19 cellular contexts compared by ENCODE assay signal in the genomic region with DNA sequence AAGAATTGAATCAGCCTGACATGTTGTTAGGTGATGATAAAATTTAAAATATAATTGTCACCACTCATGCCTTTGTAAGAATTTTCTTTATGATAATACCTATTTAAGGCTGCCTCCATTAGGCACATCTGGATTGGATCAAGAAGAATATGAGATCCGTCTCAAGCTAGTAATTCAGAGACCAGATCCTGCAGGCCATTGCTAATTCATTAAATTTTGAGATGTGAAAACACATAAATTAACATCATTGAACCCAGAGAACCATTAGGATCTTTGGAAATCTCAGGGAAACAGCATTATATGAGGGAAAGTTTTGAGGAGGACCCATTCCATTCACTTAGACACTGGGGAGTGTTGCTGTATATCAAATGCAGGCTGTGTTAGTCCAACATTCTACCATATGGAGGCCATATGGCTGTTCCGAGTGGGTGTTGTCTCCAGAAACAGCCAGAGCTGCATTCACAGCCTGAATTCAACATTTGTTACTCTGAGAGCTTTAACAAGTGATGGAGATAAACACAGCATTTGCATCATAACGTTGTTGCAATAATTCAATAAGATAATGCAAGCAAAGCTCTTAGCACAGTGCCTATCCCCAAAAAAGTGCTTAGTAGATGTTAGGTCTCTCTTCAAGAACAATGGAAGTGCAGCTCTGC.
"Had no signal": no experiment of that assay in that cellular context is flagged by ENCODE, and none has a peak within 500 bp of the region (broad histone marks: within the 10 kb centered on the region; RNA-seq: fewer than 3 reads in every experiment).

No MANE protein-coding gene starts in this region.

- H3K4me3 ChIP-seq: gastrocnemius medialis, heart right ventricle, left ventricle myocardium inferior, ovary, sigmoid colon, spleen, thyroid gland had no signal

- H3K27ac Mint-ChIP-seq: activated naive CD8-positive, alpha-beta T cell; activated T-helper 1 cell treated with anti-CD3 and anti-CD28 coated beads, Interleukin-12 subunit alpha, Interleukin-12 subunit beta, Interleukin-2, Interleukin-4 antibody, amounts not matched to agents 30 ng/mL and 10 ng/mL and 1 ng/mL, durations not matched to agents 14 hours and 24 hours and 36 hours; stimulated activated memory B cell treated with anti-CD40 and anti-IgM and Interleukin-4, amounts not matched to agents 10 μg/mL and 1 μg/mL and 100 μg/mL, for 72 hours had no signal

- H3K4me1 ChIP-seq: gastrocnemius medialis, heart right ventricle, left ventricle myocardium inferior, sigmoid colon, spleen, thyroid gland had no signal

- H3K36me3 ChIP-seq: gastrocnemius medialis, heart right ventricle, left ventricle myocardium inferior, ovary, sigmoid colon, spleen, thyroid gland had no signal

- ATAC-seq: esophagus mucosa; gastrocnemius medialis; heart right ventricle; stimulated activated memory B cell treated with anti-CD40 and anti-IgM and Interleukin-4, amounts not matched to agents 10 μg/mL and 1 μg/mL and 100 μg/mL, for 72 hours had no signal

- H3K4me1 Mint-ChIP-seq: stimulated activated memory B cell treated with anti-CD40 and anti-IgM and Interleukin-4, amounts not matched to agents 10 μg/mL and 1 μg/mL and 100 μg/mL, for 72 hours had no signal

- DNase-seq: activated CD4-positive, alpha-beta T cell treated with anti-CD3 and anti-CD28 coated beads, Interleukin-2, amount 50 U/mL, for 48 hours; activated gamma-delta T cell treated with Interleukin-2 at 50 U/mL for 16 hours; activated T-cell treated with anti-CD3 and anti-CD28 coated beads for 4 hours; effector CD4-positive, alpha-beta T cell; gastrocnemius medialis; heart right ventricle; kidney glomerular epithelial cell; left ventricle myocardium inferior; mammary epithelial cell; ovary; sigmoid colon; spleen; stimulated activated CD4-positive, alpha-beta T cell treated with anti-CD3 and anti-CD28 coated beads, Interleukin-4, amount 100 ng/mL, for 4 hours; T-helper 2 cell; thyroid gland had no signal

- H3K27me3 ChIP-seq: gastrocnemius medialis, heart right ventricle, ovary, sigmoid colon, spleen, thyroid gland had no signal

- H3K4me3 Mint-ChIP-seq: activated naive CD8-positive, alpha-beta T cell; activated T-helper 1 cell treated with anti-CD3 and anti-CD28 coated beads, Interleukin-12 subunit alpha, Interleukin-12 subunit beta, Interleukin-2, Interleukin-4 antibody, amounts not matched to agents 30 ng/mL and 10 ng/mL and 1 ng/mL, durations not matched to agents 14 hours and 24 hours and 36 hours; stimulated activated memory B cell treated with anti-CD40 and anti-IgM and Interleukin-4, amounts not matched to agents 10 μg/mL and 1 μg/mL and 100 μg/mL, for 72 hours had no signal

- H3K9me3 ChIP-seq: gastrocnemius medialis, heart right ventricle, left ventricle myocardium inferior, ovary, sigmoid colon, spleen, thyroid gland had no signal

- H3K27ac ChIP-seq: gastrocnemius medialis, heart right ventricle, left ventricle myocardium inferior, ovary, sigmoid colon, spleen, thyroid gland had no signal

- H3K36me3 Mint-ChIP-seq: activated naive CD8-positive, alpha-beta T cell; stimulated activated memory B cell treated with anti-CD40 and anti-IgM and Interleukin-4, amounts not matched to agents 10 μg/mL and 1 μg/mL and 100 μg/mL, for 72 hours had no signal

- H3K9me3 Mint-ChIP-seq: activated T-helper 1 cell treated with anti-CD3 and anti-CD28 coated beads, Interleukin-12 subunit alpha, Interleukin-12 subunit beta, Interleukin-2, Interleukin-4 antibody, amounts not matched to agents 30 ng/mL and 10 ng/mL and 1 ng/mL, durations not matched to agents 14 hours and 24 hours and 36 hours; stimulated activated memory B cell treated with anti-CD40 and anti-IgM and Interleukin-4, amounts not matched to agents 10 μg/mL and 1 μg/mL and 100 μg/mL, for 72 hours had no signal
